Comparison of ENCODE assay signal across 22 cellular contexts in genomic region chr3:188269040-188269439, GRCh38.
DNase-seq lines count a peak whose midpoint lies in the region; ATAC-seq, FAIRE-seq and TF ChIP-seq lines count a peak whose summit lies in the region.
"Had no signal": no experiment of that assay in that cellular context is flagged by ENCODE, and none has a peak within 500 bp of the region (broad histone marks: within the 10 kb centered on the region; RNA-seq: fewer than 3 reads in every experiment).

No MANE protein-coding gene starts in this region.

- H3K4me1 ChIP-seq in endothelial cell of umbilical vein (ENCODE audit: control insufficient read depth, extremely low read depth, insufficient read depth, low read length) (peaks cover 84% of the 10 kb centered on the region), prostate gland (replicated peaks) (peaks cover 24% of the 10 kb centered on the region), endodermal cell (ENCODE audit: control insufficient read depth, insufficient read depth, low read length) (peaks cover 18% of the 10 kb centered on the region)

- peak overlapping the region; percentile 14 for H3K4me2 ChIP-seq in endothelial cell of umbilical vein (ENCODE audit: insufficient read depth, low read length)
- H3K4me2 ChIP-seq: PC-9 had no signal

- POLR2A ChIA-PET in endothelial cell of umbilical vein (lab: Charles Lee) = no interaction called here

- CTCF ChIA-PET in endothelial cell of umbilical vein (lab: Charles Lee) = interaction anchor here (1.2 kb wide), 1 partner anchor 96 kb away, joined by 3 read pairs; no protein-coding TSS in a partner anchor

- no peak overlapping the region for H3K4me3 ChIP-seq in endothelial cell of umbilical vein (replicated peaks in 1 of 3; ENCODE audit: insufficient read depth in 1 of 3, low read depth in 1 of 3, low read length in 3 of 3)
- H3K4me3 ChIP-seq in prostate gland = no peak overlapping the region
- H3K4me3 ChIP-seq in endodermal cell (ENCODE audit: low read length) = no peak overlapping the region
- H3K4me3 ChIP-seq: GM23248, left lung, PC-9 had no signal

- peaks cover 11% of the 10 kb centered on the region for H3K27me3 Mint-ChIP-seq in endodermal cell (ENCODE audit: insufficient read depth)
- H3K27me3 Mint-ChIP-seq: activated naive CD4-positive, alpha-beta T cell treated with anti-CD3 and anti-CD28 coated beads, Interleukin-2, amount 50 U/mL, for 24 hours; naive thymus-derived CD4-positive, alpha-beta T cell had no signal

- no peak for FAIRE-seq in endothelial cell of umbilical vein (lab: Jason Lieb, UNC)
- FAIRE-seq: GM12892, TTC549 had no signal

- H3K4me3 Mint-ChIP-seq in endodermal cell = no peak overlapping the region
- H3K4me3 Mint-ChIP-seq: activated naive CD4-positive, alpha-beta T cell treated with anti-CD3 and anti-CD28 coated beads, Interleukin-2, amount 50 U/mL, for 24 hours; naive thymus-derived CD4-positive, alpha-beta T cell had no signal

- dilution Hi-C loops in endothelial cell of umbilical vein (cut with MboI; ENCODE audit: extremely low pct_ligation_motif_present, low sequenced_read_pairs) = no loop called here

- H3K9me3 ChIP-seq in endothelial cell of umbilical vein (replicated peaks; ENCODE audit: control insufficient read depth, insufficient read depth, low read length) = no peaks in the 10 kb centered on the region
- no peaks in the 10 kb centered on the region for H3K9me3 ChIP-seq in prostate gland
- H3K9me3 ChIP-seq in endodermal cell (ENCODE audit: control insufficient read depth, low read length) = no peaks in the 10 kb centered on the region
- H3K9me3 ChIP-seq: Caco-2, left lung had no signal

- no peak overlapping the region for H3K9ac ChIP-seq in endothelial cell of umbilical vein (replicated peaks; ENCODE audit: extremely low read depth, insufficient read depth, low read length)
- no peak overlapping the region for H3K9ac ChIP-seq in endodermal cell (ENCODE audit: extremely low read depth, low read length, poor library complexity, severe bottlenecking)

- H3K4me1 Mint-ChIP-seq in endodermal cell = peaks cover 27% of the 10 kb centered on the region

- H2AFZ ChIP-seq in endothelial cell of umbilical vein (ENCODE audit: low read depth, low read length) = no peak overlapping the region
- H2AFZ ChIP-seq: GM23248, PC-9 had no signal

- TF ChIP-seq POLR2A in endothelial cell of umbilical vein (IDR thresholded peaks at IDR 0.05; ENCODE audit: low read depth, low read length) (no peak), prostate gland (IDR thresholded peaks at IDR 0.05) (no peak)

- no peak for ATAC-seq in GM18517 (IDR thresholded peaks at IDR 0.05; ENCODE audit: unreplicated experiment)
- ATAC-seq: left lung; naive thymus-derived CD4-positive, alpha-beta T cell; stimulated activated naive CD8-positive, alpha-beta T cell treated with anti-CD3 and anti-CD28 coated beads, Interleukin-15, Interleukin-2, amounts not matched to agents 100 U/mL and 50 U/mL, for 24 hours had no signal

- H3K79me2 ChIP-seq in endothelial cell of umbilical vein (ENCODE audit: control insufficient read depth, insufficient read depth, low read length) = peaks cover 47% of the 10 kb centered on the region

- H3K9me1 ChIP-seq in endothelial cell of umbilical vein (replicated peaks; ENCODE audit: control insufficient read depth, extremely low read depth, insufficient read depth, low read length) = no peaks in the 10 kb centered on the region

- peak overlapping the region; percentile 66; the same call in 1 of the 2 replicates for H3K27ac ChIP-seq in C4-2B
- no peak overlapping the region for H3K27ac ChIP-seq in endothelial cell of umbilical vein (ENCODE audit: insufficient read depth, low read depth, low read length)
- H3K27ac ChIP-seq in prostate gland = peak overlapping the region; percentile 73 to 85
- H3K27ac ChIP-seq in endodermal cell (ENCODE audit: low read depth, low read length) = no peak overlapping the region
- H3K27ac ChIP-seq: PC-9 had no signal

- 49% methylated on average over 4 of the region's 4 CpGs for WGBS in prostate gland
- 80 to 90% methylated on average over 1 to 4 of the region's 4 CpGs for WGBS in endodermal cell (ENCODE audit: insufficient coverage in 1 of 2, insufficient read length in 1 of 2), 2 experiments

- BruUV-seq in endothelial cell of umbilical vein (replicated peaks; lab: Mats Ljungman, UMichigan) = no TSS peak

- H3K36me3 Mint-ChIP-seq in endodermal cell (ENCODE audit: low read depth) = no peaks in the 10 kb centered on the region

- no peaks in the 10 kb centered on the region for H3K36me3 ChIP-seq in endothelial cell of umbilical vein (ENCODE audit: control insufficient read depth in 2 of 2, extremely low read depth in 1 of 2, insufficient read depth in 2 of 2, low read length in 2 of 2)
- no peaks in the 10 kb centered on the region for H3K36me3 ChIP-seq in prostate gland
- H3K36me3 ChIP-seq in endodermal cell (ENCODE audit: control insufficient read depth, insufficient read depth, low read length) = peaks cover 4% of the 10 kb centered on the region
- H3K36me3 ChIP-seq: left lung had no signal

- TF ChIP-seq CTCF in C4-2B (conservative IDR thresholded peaks at IDR 0.05) (no peak), endothelial cell of umbilical vein (IDR thresholded peaks at IDR 0.05; ENCODE audit: extremely low read depth in 1 of 2, insufficient read depth in 1 of 2, low read depth in 1 of 2, low read length in 2 of 2) (no peak), prostate gland (IDR thresholded peaks at IDR 0.05) (no peak), endodermal cell (conservative IDR thresholded peaks at IDR 0.05) (no peak)

- DNase-seq in NOMO-1 treated with DMSO at 0.1 percent for 48 hours (lab: John Stamatoyannopoulos, UW; ENCODE audit: unreplicated experiment) (peak; percentile 99), endothelial cell of umbilical vein (ENCODE audit: low read depth, low spot score) (no peak), prostate gland (ENCODE audit: low spot score) (no peak), nucleus accumbens (lab: John Stamatoyannopoulos, UW) (no peak), endodermal cell (no peak)
- DNase-seq in activated CD4-positive, CD25-positive, alpha-beta regulatory T cell (lab: John Stamatoyannopoulos, UW) = no peak
- DNase-seq: activated T-cell treated with anti-CD3 and anti-CD28 coated beads, Interleukin-2, amount 50 U/mL, for 1 hour; Caco-2; GDM1; GM23248; Karpas-422; left lung; naive thymus-derived CD4-positive, alpha-beta T cell; NCI-H524 treated with DMSO at 0.1 percent for 48 hours; PC-9; stimulated activated CD4-positive, alpha-beta T cell treated with anti-CD3 and anti-CD28 coated beads, Interleukin-15, amount 100 ng/mL, for 24 hours; stimulated activated naive CD8-positive, alpha-beta T cell treated with anti-CD3 and anti-CD28 coated beads, Interleukin-15, Interleukin-2, amounts not matched to agents 100 U/mL and 50 U/mL, for 24 hours had no signal

- H3K27ac Mint-ChIP-seq in endodermal cell = no peak overlapping the region
- H3K27ac Mint-ChIP-seq: activated naive CD4-positive, alpha-beta T cell treated with anti-CD3 and anti-CD28 coated beads, Interleukin-2, amount 50 U/mL, for 24 hours; naive thymus-derived CD4-positive, alpha-beta T cell had no signal

- intact Hi-C loops in endothelial cell of umbilical vein (cut with micrococcal nuclease) (no loop called here), prostate gland (cut with DNase I) (loop anchor here (5.0 kb wide), 3 partner anchors 47 to 527 kb away; no protein-coding TSS in a partner anchor)

- no peaks in the 10 kb centered on the region for H3K27me3 ChIP-seq in endothelial cell of umbilical vein (ENCODE audit: control insufficient read depth in 2 of 2, insufficient read depth in 2 of 2, low read length in 2 of 2)
- H3K27me3 ChIP-seq in prostate gland (replicated peaks; ENCODE audit: insufficient read depth) = no peaks in the 10 kb centered on the region
- H3K27me3 ChIP-seq in endodermal cell (ENCODE audit: control insufficient read depth, insufficient read depth, low read length, poor library complexity, severe bottlenecking) = no peaks in the 10 kb centered on the region
- H3K27me3 ChIP-seq: left lung had no signal

- H4K20me1 ChIP-seq in endothelial cell of umbilical vein (replicated peaks; ENCODE audit: control insufficient read depth, extremely low read depth, insufficient read depth, low read length) = no peaks in the 10 kb centered on the region

- no peaks in the 10 kb centered on the region for H3K9me3 Mint-ChIP-seq in endodermal cell
- H3K9me3 Mint-ChIP-seq: activated naive CD4-positive, alpha-beta T cell treated with anti-CD3 and anti-CD28 coated beads, Interleukin-2, amount 50 U/mL, for 24 hours; naive thymus-derived CD4-positive, alpha-beta T cell had no signal

TF ChIP-seq in endothelial cell of umbilical vein, 7 proteins besides CTCF, POLR2A, EP300 and RAD21:
- TF ChIP-seq MYC (IDR thresholded peaks at IDR 0.05; ENCODE audit: low read depth, low read length) (no peak), JUN (IDR thresholded peaks at IDR 0.05; ENCODE audit: borderline replicate concordance, insufficient read depth, insufficient read length, low read depth) (no peak)

Comparison
In these comparisons a context has a peak if more than half of its experiments do, and no peak if none do; other contexts are left out.
1. H3K27ac ChIP-seq: peak in C4-2B (single experiment) and prostate gland (2 of 2); none in endothelial cell of umbilical vein (single experiment) and endodermal cell (single experiment).